8 cellular contexts compared by ENCODE assay signal in genomic region chr11:93197383-93198220, GRCh38. TPM values are rescaled to one million over a fixed set of nuclear protein-coding genes. Genes with fewer than 3 reads are reported as not detected.
A peak's percentile ranks its signal among the peaks of the same experiment; 100 is the strongest.
DNase-seq lines count a peak whose midpoint lies in the region; ATAC-seq and TF ChIP-seq lines count a peak whose summit lies in the region.

TSS of gene SLC36A4 (minus strand) at chr11:93197991. CDS start at chr11:93197832, 159 bp downstream.

- under 1% methylated on average over 82 of the region's 82 CpGs for WGBS in liver

- no peaks in the 10 kb centered on the region for H3K9me3 ChIP-seq in liver (ENCODE audit: control insufficient read depth in 4 of 4, low read length in 3 of 4)

- POLR2A ChIA-PET in BJ (lab: Charles Lee): no interaction called here

- peaks cover 0 to 10% (median 6%) of the 10 kb centered on the region in 4 donors for H3K4me1 ChIP-seq in liver (ENCODE audit: control insufficient read depth in 4 of 4, insufficient read depth in 4 of 4, low read length in 3 of 4)

- H3K27ac ChIP-seq in liver (ENCODE audit: low read depth in 1 of 2, low read length in 2 of 2): peak within 1 kb of the TSS; percentile 80 to 88

- CTCF ChIA-PET in BJ (lab: Yijun Ruan, JAX): interaction anchor here (0.8 to 2.0 kb wide), 3 partner anchors 256 to 920 kb away, joined by 3 to 4 read pairs (median 3); no protein-coding TSS in a partner anchor

- H3K4me3 ChIP-seq in BJ (ENCODE audit: low read depth, low read length) (peak within 1 kb of the TSS; percentile 68), liver (ENCODE audit: low read depth in 1 of 3, low read length in 3 of 3) (peak within 1 kb of the TSS; percentile 73 to 89 (median 89))

- H3K9ac ChIP-seq in liver (ENCODE audit: low read depth in 1 of 2, low read length in 2 of 2): peak within 1 kb of the TSS; percentile 31 to 85

- H3K36me3 ChIP-seq in BJ (ENCODE audit: control insufficient read depth, insufficient read depth, low read length) (no peaks in the 10 kb centered on the region), liver (ENCODE audit: control insufficient read depth in 4 of 4, insufficient read depth in 3 of 4, low read depth in 1 of 4, low read length in 3 of 4) (no peaks in the 10 kb centered on the region)

- H3K27me3 ChIP-seq in BJ (ENCODE audit: control insufficient read depth, insufficient read depth, low read length): no peaks in the 10 kb centered on the region; the same call in 1 of the 2 replicates
- no peaks in the 10 kb centered on the region for H3K27me3 ChIP-seq in liver (ENCODE audit: control insufficient read depth in 4 of 4, insufficient read depth in 4 of 4, low read length in 3 of 4)

- peak; percentile 69 for DNase-seq in BJ (ENCODE audit: low read depth)
- peak; percentile 93 to 97 for DNase-seq in NCI-H526 (lab: John Stamatoyannopoulos, UW)
- peak; percentile 86 to 89 for DNase-seq in activated CD4-positive, alpha-beta T cell treated with anti-CD3 and anti-CD28 coated beads, Interleukin-2, amount 50 U/mL, for 48 hours
- DNase-seq in dermis microvascular lymphatic vessel endothelial cell (ENCODE audit: low read depth in 2 of 2): peak; percentile 77 to 96
- peak; percentile 86 for DNase-seq in stimulated activated CD4-positive, alpha-beta T cell treated with anti-CD3 and anti-CD28 coated beads, Interleukin-4, amount 100 ng/mL, for 1 hour

- TF ChIP-seq CTCF in BJ (IDR thresholded peaks at IDR 0.05; ENCODE audit: insufficient read depth, low read depth, low read length) (no peak), liver (IDR thresholded peaks at IDR 0.05; ENCODE audit: low read depth, low read length, missing input control) (no peak)

- ATAC-seq in GM19324 (IDR thresholded peaks at IDR 0.05; ENCODE audit: low FRiP score, unreplicated experiment) (peak; percentile 95), HG03460 (IDR thresholded peaks at IDR 0.05; ENCODE audit: unreplicated experiment) (peak; percentile 88)

- TF ChIP-seq RAD21 in liver (IDR thresholded peaks at IDR 0.05): no peak

TF ChIP-seq in liver, 16 proteins besides CTCF, POLR2A, EP300 and RAD21:
- TF ChIP-seq ATF3 (IDR thresholded peaks at IDR 0.05) (no peak), MAX (IDR thresholded peaks at IDR 0.05) (no peak), YY1 (IDR thresholded peaks at IDR 0.05) (peak; percentile 58), JUND (IDR thresholded peaks at IDR 0.05) (peak; percentile 63 to 75), EGR1 (IDR thresholded peaks at IDR 0.05; ENCODE audit: low read depth in 2 of 2) (peak in 1 of 2 donors; percentile 16), REST (IDR thresholded peaks at IDR 0.05) (peak; percentile 33), HNF4G (IDR thresholded peaks at IDR 0.05) (no peak), NR2F2 (IDR thresholded peaks at IDR 0.05) (peak; percentile 54), FOXA2 (IDR thresholded peaks at IDR 0.05) (no peak), GABPA (IDR thresholded peaks at IDR 0.05 in 1 of 2, conservative IDR thresholded peaks at IDR 0.05 in 1 of 2) (peak in 1 of 2 donors; percentile 10), SP1 (IDR thresholded peaks at IDR 0.05) (peak; percentile 49), RXRA (IDR thresholded peaks at IDR 0.05) (peak; percentile 21 to 25), FOXA1 (IDR thresholded peaks at IDR 0.05) (no peak), HNF4A (conservative IDR thresholded peaks at IDR 0.05) (no peak), ZBTB33 (IDR thresholded peaks at IDR 0.05) (no peak), TAF1 (conservative IDR thresholded peaks at IDR 0.05) (no peak)

RNA-seq across cellular contexts. Expression of gene SLC36A4, which starts in this region (rescaled TPM):
- 4.6 and 9.6 TPM in 2 replicates for polyA plus RNA-seq in BJ (2011; rRNA removed)
- 5.2 and 9.8 TPM in 2 replicates for polyA minus RNA-seq in BJ (2011; rRNA and poly(A)+ RNA removed)
- 4.4 and 7.0 TPM in 2 replicates for total RNA-seq in dermis microvascular lymphatic vessel endothelial cell
- 10 to 100 TPM in 1 of 2 donors, 1 to 10 TPM in 1; 8.3 to 11.7 TPM for total RNA-seq in liver
- 1 to 10 TPM; 6.4 to 6.5 TPM for polyA plus RNA-seq in liver

Comparison
In these comparisons a context has a peak if more than half of its experiments do, and no peak if none do; other contexts are left out.
1. Peak in every context shown above with its lines: DNase-seq, ATAC-seq, H3K4me3 ChIP-seq and H3K27ac ChIP-seq.